In the genomic region with DNA sequence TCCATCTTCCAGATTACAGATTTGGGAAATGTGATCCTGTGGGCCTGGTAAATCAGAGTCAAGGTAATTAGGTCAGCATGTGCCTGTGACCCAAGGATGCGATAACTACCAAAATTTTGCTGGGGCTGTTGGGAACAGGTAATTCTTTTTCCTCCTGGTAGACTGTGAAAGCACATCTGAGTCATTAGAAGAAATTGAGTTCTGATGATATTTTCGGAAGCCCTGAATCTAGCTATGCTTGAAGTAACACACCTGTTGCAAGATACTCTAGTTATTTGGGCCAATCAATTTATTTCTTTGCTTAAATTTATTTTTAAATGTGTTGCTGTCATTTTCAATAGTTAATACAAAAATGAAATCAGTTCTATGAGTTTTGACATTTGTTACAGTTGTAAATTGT, we compare ENCODE assay signal across 24 cellular contexts.
"Had no signal": no experiment of that assay in that cellular context is flagged by ENCODE, and none has a peak within 500 bp of the region (broad histone marks: within the 10 kb centered on the region; RNA-seq: fewer than 3 reads in every experiment).

No MANE protein-coding gene starts in this region.

- DNase-seq: activated B cell treated with CpG ODN at 0.5 μM for 24 hours; activated CD4-positive, alpha-beta T cell treated with anti-CD3 and anti-CD28 coated beads for 48 hours; activated CD4-positive, alpha-beta T cell treated with anti-CD3 and anti-CD28 coated beads, Interleukin-2, amount 50 U/mL, for 1 hour; activated CD4-positive, alpha-beta T cell treated with anti-CD3 and anti-CD28 coated beads, Interleukin-2, amount 50 U/mL, for 48 hours; activated CD8-positive, alpha-beta memory T cell treated with anti-CD3 and anti-CD28 coated beads for 24 hours; activated CD8-positive, alpha-beta T cell treated with anti-CD3 and anti-CD28 coated beads for 36 hours; activated effector memory CD4-positive, alpha-beta T cell treated with anti-CD3 and anti-CD28 coated beads, Interleukin-2, amount 50 U/mL, for 16 hours; activated naive CD4-positive, alpha-beta T cell treated with anti-CD3 and anti-CD28 coated beads, Interleukin-2, amount 10 ng/mL, durations not matched to agents 7 days and 5 days; activated naive CD8-positive, alpha-beta T cell treated with anti-CD3 and anti-CD28 coated beads, Interleukin-2, amount 10 ng/mL, durations not matched to agents 7 days and 5 days; activated T-cell treated with anti-CD3 and anti-CD28 coated beads, Interleukin-2, amount 50 U/mL, for 48 hours; central memory CD4-positive, alpha-beta T cell; cortex of kidney; dermis blood vessel endothelial cell; effector CD4-positive, alpha-beta T cell; effector memory CD8-positive, alpha-beta T cell; esophagus squamous epithelium; foreskin melanocyte; heart right ventricle; T-helper 17 cell; T1000; WERI-Rb-1 had no signal

- ATAC-seq: activated CD4-positive, CD25-positive, alpha-beta regulatory T cell treated with anti-CD3 and anti-CD28 coated beads, Interleukin-2, amount 50 U/mL, for 24 hours; activated CD8-positive, alpha-beta T cell treated with anti-CD3 and anti-CD28 coated beads for 36 hours; activated naive CD4-positive, alpha-beta T cell treated with anti-CD3 and anti-CD28 coated beads, Interleukin-2, amount 50 U/mL, for 72 hours; effector memory CD8-positive, alpha-beta T cell; gastroesophageal sphincter; heart right ventricle; T-helper 17 cell had no signal
